8 cellular contexts compared by ENCODE assay signal in the genomic region with DNA sequence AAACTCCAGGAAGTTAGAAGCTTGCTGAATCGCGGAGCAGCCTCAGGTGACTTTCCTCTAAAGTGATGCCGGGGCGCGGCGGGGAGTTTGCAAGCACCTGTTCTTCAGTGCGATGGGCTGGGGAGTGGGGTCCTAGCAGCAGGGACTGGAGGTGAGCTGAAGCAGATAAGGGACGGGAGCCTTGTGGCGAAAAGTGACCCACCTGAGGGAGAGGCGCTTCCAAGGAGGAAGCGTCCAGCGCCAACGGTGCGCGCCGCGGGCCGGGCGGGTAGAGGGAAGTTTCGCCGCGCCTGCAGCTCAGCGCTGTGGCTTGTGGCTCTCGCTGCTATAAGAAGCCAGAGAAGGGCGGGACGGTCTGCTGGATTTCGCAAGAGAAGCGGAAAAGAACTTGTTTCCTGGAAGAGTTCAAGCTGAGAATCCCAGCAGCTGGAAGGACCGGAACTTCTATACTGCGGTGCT. TPM values are rescaled to one million over a fixed set of nuclear protein-coding genes. Genes with fewer than 3 reads are reported as not detected.
DNase-seq lines count a peak whose midpoint lies in the region; ATAC-seq and TF ChIP-seq lines count a peak whose summit lies in the region.
"Had no signal": no experiment of that assay in that cellular context is flagged by ENCODE, and none has a peak within 500 bp of the region (broad histone marks: within the 10 kb centered on the region; RNA-seq: fewer than 3 reads in every experiment).

STEAP4 (minus strand) TSS at position 305 of the 459 bp plus-strand sequence. CDS start 22,625 bp downstream, outside the sequence.

- no peak within 1 kb of the TSS for H3K27ac Mint-ChIP-seq in activated naive CD8-positive, alpha-beta T cell treated with anti-CD3 and anti-CD28 coated beads, Interleukin-2, amount 10 ng/mL, durations not matched to agents 7 days and 5 days
- no peak within 1 kb of the TSS for H3K27ac Mint-ChIP-seq in progenitor cell of endocrine pancreas

- H3K4me1 Mint-ChIP-seq in activated naive CD8-positive, alpha-beta T cell treated with anti-CD3 and anti-CD28 coated beads, Interleukin-2, amount 10 ng/mL, durations not matched to agents 7 days and 5 days = peaks cover 5% of the 10 kb centered on the region
- peaks cover 7% of the 10 kb centered on the region for H3K4me1 Mint-ChIP-seq in progenitor cell of endocrine pancreas (ENCODE audit: low read depth)

- peak within 1 kb of the TSS; percentile 66 for H3K27ac ChIP-seq in right cardiac atrium (ENCODE audit: low read length)

- 2% methylated on average over 30 of the region's 30 CpGs for WGBS in right cardiac atrium

- H3K27me3 ChIP-seq in right cardiac atrium (ENCODE audit: control insufficient read depth, insufficient read depth) = no peaks in the 10 kb centered on the region

- no peaks in the 10 kb centered on the region for H3K4me1 ChIP-seq in right cardiac atrium (ENCODE audit: control insufficient read depth, insufficient read depth, low read length)

- DNase-seq in HuH-7.5 (ENCODE audit: low spot score) (peak; percentile 25), right cardiac atrium (peak; percentile 82 to 93 (median 88)), progenitor cell of endocrine pancreas (ENCODE audit: low spot score, unreplicated experiment) (peak; percentile 12), NCI-H2171 (lab: John Stamatoyannopoulos, UW) (no peak), activated gamma-delta T cell treated with Interleukin-2 at 50 U/mL for 16 hours (no peak)
- no peak for DNase-seq in activated naive CD8-positive, alpha-beta T cell treated with anti-CD3 and anti-CD28 coated beads, Interleukin-2, amount 10 ng/mL, durations not matched to agents 7 days and 5 days

- POLR2A ChIA-PET in activated naive CD8-positive, alpha-beta T cell treated with anti-CD3 and anti-CD28 coated beads, Interleukin-2, amount 10 ng/mL, durations not matched to agents 7 days and 5 days (lab: Charles Lee) = no interaction called here

- TF ChIP-seq CTCF in progenitor cell of endocrine pancreas (IDR thresholded peaks at IDR 0.05; ENCODE audit: unreplicated experiment) = no peak

- H3K4me3 ChIP-seq in right cardiac atrium (ENCODE audit: low read length) = peak within 1 kb of the TSS; percentile 55

- no peaks in the 10 kb centered on the region for H3K36me3 Mint-ChIP-seq in activated naive CD8-positive, alpha-beta T cell treated with anti-CD3 and anti-CD28 coated beads, Interleukin-2, amount 10 ng/mL, durations not matched to agents 7 days and 5 days
- no peaks in the 10 kb centered on the region for H3K36me3 Mint-ChIP-seq in progenitor cell of endocrine pancreas (ENCODE audit: insufficient read depth)

- no peaks in the 10 kb centered on the region for H3K9me3 ChIP-seq in right cardiac atrium (ENCODE audit: control insufficient read depth, low read length)

- H3K9me3 Mint-ChIP-seq in activated naive CD8-positive, alpha-beta T cell treated with anti-CD3 and anti-CD28 coated beads, Interleukin-2, amount 10 ng/mL, durations not matched to agents 7 days and 5 days = no peaks in the 10 kb centered on the region
- H3K9me3 Mint-ChIP-seq in progenitor cell of endocrine pancreas (ENCODE audit: low read depth) = no peaks in the 10 kb centered on the region

- H3K4me3 Mint-ChIP-seq in activated naive CD8-positive, alpha-beta T cell treated with anti-CD3 and anti-CD28 coated beads, Interleukin-2, amount 10 ng/mL, durations not matched to agents 7 days and 5 days = peak within 1 kb of the TSS; percentile 43
- peak within 1 kb of the TSS; percentile 77 for H3K4me3 Mint-ChIP-seq in progenitor cell of endocrine pancreas (ENCODE audit: low read depth)

- no peak for ATAC-seq in activated naive CD8-positive, alpha-beta T cell treated with anti-CD3 and anti-CD28 coated beads, Interleukin-2, amount 10 ng/mL, durations not matched to agents 7 days and 5 days (ENCODE audit: low read depth)
- ATAC-seq in right cardiac atrium (peak; percentile 90 to 92), HG03175 (IDR thresholded peaks at IDR 0.05; ENCODE audit: unreplicated experiment) (no peak)

- intact Hi-C loops in right cardiac atrium (cut with DNase I) = no loop called here

- peaks cover 25% of the 10 kb centered on the region for H3K27me3 Mint-ChIP-seq in activated naive CD8-positive, alpha-beta T cell treated with anti-CD3 and anti-CD28 coated beads, Interleukin-2, amount 10 ng/mL, durations not matched to agents 7 days and 5 days
- H3K27me3 Mint-ChIP-seq in progenitor cell of endocrine pancreas = peaks cover 30% of the 10 kb centered on the region

RNA-seq across cellular contexts. Expression of gene STEAP4, which starts in this region (rescaled TPM):
- not detected for total RNA-seq in activated naive CD8-positive, alpha-beta T cell treated with anti-CD3 and anti-CD28 coated beads, Interleukin-2, amount 10 ng/mL, durations not matched to agents 7 days and 5 days
- total RNA-seq in right cardiac atrium (10 to 100 TPM; 26.0 to 56.1 (median 38.1) TPM), progenitor cell of endocrine pancreas (not detected in 2 replicates)
- 10.6 TPM for polyA plus RNA-seq in right cardiac atrium
- total RNA-seq: RPMI7951 had no signal

Comparison
In these comparisons a context has a peak if more than half of its experiments do, and no peak if none do; other contexts are left out.
1. RNA of gene STEAP4 (total RNA-seq): 26.0 to 56.1 TPM in right cardiac atrium; not detected in progenitor cell of endocrine pancreas and not detected in activated naive CD8-positive, alpha-beta T cell treated with anti-CD3 and anti-CD28 coated beads, Interleukin-2, amount 10 ng/mL, durations not matched to agents 7 days and 5 days; every median in the first group is over 10 times any median in the second.
2. Peak in DNase-seq in progenitor cell of endocrine pancreas; RNA of the gene not detected or under 1 TPM.
3. DNase-seq: peak in HuH-7.5 (single experiment) and right cardiac atrium (3 of 3); none in activated naive CD8-positive, alpha-beta T cell treated with anti-CD3 and anti-CD28 coated beads, Interleukin-2, amount 10 ng/mL, durations not matched to agents 7 days and 5 days (single experiment), NCI-H2171 (single experiment) and activated gamma-delta T cell treated with Interleukin-2 at 50 U/mL for 16 hours (single experiment).
4. ATAC-seq: peak in right cardiac atrium (2 of 2); none in activated naive CD8-positive, alpha-beta T cell treated with anti-CD3 and anti-CD28 coated beads, Interleukin-2, amount 10 ng/mL, durations not matched to agents 7 days and 5 days (single experiment) and HG03175 (single experiment).